In genomic region chr2:10544252-10544651, GRCh38 we compare ENCODE assay signal across 15 cellular contexts.
DNase-seq lines count a peak whose midpoint lies in the region; ATAC-seq and TF ChIP-seq lines count a peak whose summit lies in the region.
"Had no signal": no experiment of that assay in that cellular context is flagged by ENCODE, and none has a peak within 500 bp of the region (broad histone marks: within the 10 kb centered on the region; RNA-seq: fewer than 3 reads in every experiment).

No MANE protein-coding gene starts in this region.

- no peak for TF ChIP-seq CTCF in GM23338 (conservative IDR thresholded peaks at IDR 0.05; ENCODE audit: low read depth in 2 of 2)

- peak overlapping the region; percentile 48 for H3K4me3 Mint-ChIP-seq in T-helper 2 cell treated with Interferon-gamma antibody and Interleukin-4, amounts not matched to agents 5 μg/mL and 100 μg/mL, for 36 hours
- H3K4me3 Mint-ChIP-seq in central memory CD8-positive, alpha-beta T cell, result no peak overlapping the region
- no peak overlapping the region for H3K4me3 Mint-ChIP-seq in GM23338
- H3K4me3 Mint-ChIP-seq: nephron progenitor cell had no signal

- peak overlapping the region; percentile 57 for H3K27ac Mint-ChIP-seq in T-helper 2 cell treated with Interferon-gamma antibody and Interleukin-4, amounts not matched to agents 5 μg/mL and 100 μg/mL, for 36 hours
- no peak overlapping the region for H3K27ac Mint-ChIP-seq in central memory CD8-positive, alpha-beta T cell (ENCODE audit: low read depth)
- H3K27ac Mint-ChIP-seq in GM23338, result no peak overlapping the region
- H3K27ac Mint-ChIP-seq: nephron progenitor cell had no signal

- DNase-seq in activated T-cell treated with anti-CD3 and anti-CD28 coated beads for 48 hours (ENCODE audit: low read depth), result peak; percentile 8
- no peak for DNase-seq in activated T-cell treated with anti-CD3 and anti-CD28 coated beads for 4 hours
- peak; percentile 41 for DNase-seq in T-helper 2 cell treated with Interferon-gamma antibody and Interleukin-4, amounts not matched to agents 5 μg/mL and 100 μg/mL, for 36 hours (ENCODE audit: low spot score)
- peak; percentile 14 to 19 for DNase-seq in central memory CD8-positive, alpha-beta T cell (ENCODE audit: low spot score in 2 of 2)
- DNase-seq in stimulated activated naive CD8-positive, alpha-beta T cell treated with anti-CD3 and anti-CD28 coated beads, Interleukin-15, Interleukin-2, amounts not matched to agents 100 U/mL and 50 U/mL, for 24 hours, result peak; percentile 34
- no peak for DNase-seq in iPS-NIHi11 (ENCODE audit: low spot score)
- no peak for DNase-seq in GM23338 (ENCODE audit: low spot score)
- no peak for DNase-seq in kidney glomerular epithelial cell (lab: John Stamatoyannopoulos, UW)
- DNase-seq: ACHN, foreskin keratinocyte, Karpas-422, left colon, NCI-H226, nephron progenitor cell, sigmoid colon had no signal

- no peak overlapping the region for H3K27ac ChIP-seq in GM23338 (ENCODE audit: low read depth)
- H3K27ac ChIP-seq: foreskin keratinocyte, sigmoid colon had no signal

- peaks cover 13% of the 10 kb centered on the region for H3K4me1 ChIP-seq in GM23338 (ENCODE audit: insufficient read depth)
- H3K4me1 ChIP-seq: sigmoid colon had no signal

- H3K79me2 ChIP-seq in GM23338 (replicated peaks; ENCODE audit: insufficient read depth), result no peaks in the 10 kb centered on the region

- ATAC-seq in central memory CD8-positive, alpha-beta T cell (replicated peaks; ENCODE audit: extremely low read depth, poor library complexity, severe bottlenecking), result peak; percentile 69
- peak; percentile 83 for ATAC-seq in stimulated activated naive CD8-positive, alpha-beta T cell treated with anti-CD3 and anti-CD28 coated beads, Interleukin-15, Interleukin-2, amounts not matched to agents 100 U/mL and 50 U/mL, for 24 hours
- ATAC-seq in GM23338, result no peak
- ATAC-seq: foreskin keratinocyte, left colon had no signal

- no peaks in the 10 kb centered on the region for H3K27me3 ChIP-seq in GM23338 (ENCODE audit: insufficient read depth)
- H3K27me3 ChIP-seq: foreskin keratinocyte had no signal

- no peaks in the 10 kb centered on the region for H3K36me3 Mint-ChIP-seq in T-helper 2 cell treated with Interferon-gamma antibody and Interleukin-4, amounts not matched to agents 5 μg/mL and 100 μg/mL, for 36 hours (ENCODE audit: low read depth)
- H3K36me3 Mint-ChIP-seq in central memory CD8-positive, alpha-beta T cell (ENCODE audit: insufficient read depth), result no peaks in the 10 kb centered on the region
- no peaks in the 10 kb centered on the region for H3K36me3 Mint-ChIP-seq in GM23338 (ENCODE audit: low read depth)

- H2AFZ ChIP-seq in GM23338, result no peak overlapping the region

- H3K9me3 Mint-ChIP-seq in T-helper 2 cell treated with Interferon-gamma antibody and Interleukin-4, amounts not matched to agents 5 μg/mL and 100 μg/mL, for 36 hours, result no peaks in the 10 kb centered on the region
- no peaks in the 10 kb centered on the region for H3K9me3 Mint-ChIP-seq in central memory CD8-positive, alpha-beta T cell
- no peaks in the 10 kb centered on the region for H3K9me3 Mint-ChIP-seq in GM23338
- H3K9me3 Mint-ChIP-seq: nephron progenitor cell had no signal

- H4K20me1 ChIP-seq in GM23338 (replicated peaks; ENCODE audit: insufficient read depth), result no peaks in the 10 kb centered on the region

- peaks cover 36% of the 10 kb centered on the region for H3K27me3 Mint-ChIP-seq in T-helper 2 cell treated with Interferon-gamma antibody and Interleukin-4, amounts not matched to agents 5 μg/mL and 100 μg/mL, for 36 hours (ENCODE audit: low read depth)
- H3K27me3 Mint-ChIP-seq in central memory CD8-positive, alpha-beta T cell, result peaks cover 60% of the 10 kb centered on the region
- H3K27me3 Mint-ChIP-seq in GM23338 (ENCODE audit: insufficient read depth, low read depth, poor library complexity), result peaks cover 5% of the 10 kb centered on the region

- no peaks in the 10 kb centered on the region for H3K36me3 ChIP-seq in GM23338 (ENCODE audit: insufficient read depth)
- H3K36me3 ChIP-seq: sigmoid colon had no signal

- no peak overlapping the region for H3K4me2 ChIP-seq in GM23338

- peaks cover 24% of the 10 kb centered on the region for H3K4me1 Mint-ChIP-seq in T-helper 2 cell treated with Interferon-gamma antibody and Interleukin-4, amounts not matched to agents 5 μg/mL and 100 μg/mL, for 36 hours (ENCODE audit: low read depth)
- no peaks in the 10 kb centered on the region for H3K4me1 Mint-ChIP-seq in central memory CD8-positive, alpha-beta T cell
- H3K4me1 Mint-ChIP-seq in GM23338, result peaks cover 21% of the 10 kb centered on the region

- H3F3A ChIP-seq in GM23338 (replicated peaks; ENCODE audit: low read depth), result no peaks in the 10 kb centered on the region

- no peak overlapping the region for H3K4me3 ChIP-seq in GM23338
- H3K4me3 ChIP-seq: sigmoid colon had no signal

- H3K9me2 ChIP-seq in GM23338 (ENCODE audit: insufficient read depth), result no peaks in the 10 kb centered on the region

TF ChIP-seq in GM23338, 12 proteins besides CTCF, POLR2A, EP300 and RAD21:
- TF ChIP-seq POLR2AphosphoS5 (IDR thresholded peaks at IDR 0.05; ENCODE audit: low read depth) (no peak), ZNF114 (CRISPR knock-in tag; IDR thresholded peaks at IDR 0.05) (no peak), STAT1 (IDR thresholded peaks at IDR 0.05; ENCODE audit: unreplicated experiment) (no peak)
TF ChIP-seq in GM23338: peak in this region for 0.

Comparison
In these comparisons a context has a peak if more than half of its experiments do, and no peak if none do; other contexts are left out.
1. DNase-seq: peak in activated T-cell treated with anti-CD3 and anti-CD28 coated beads for 48 hours (single experiment), T-helper 2 cell treated with Interferon-gamma antibody and Interleukin-4, amounts not matched to agents 5 μg/mL and 100 μg/mL, for 36 hours (single experiment), central memory CD8-positive, alpha-beta T cell (2 of 2) and stimulated activated naive CD8-positive, alpha-beta T cell treated with anti-CD3 and anti-CD28 coated beads, Interleukin-15, Interleukin-2, amounts not matched to agents 100 U/mL and 50 U/mL, for 24 hours (single experiment); none in activated T-cell treated with anti-CD3 and anti-CD28 coated beads for 4 hours (single experiment), iPS-NIHi11 (single experiment), GM23338 (single experiment) and kidney glomerular epithelial cell (single experiment).